Comparison of ENCODE assay signal across 14 cellular contexts in genomic region chr21:45324430-45325205, GRCh38. TPM values are rescaled to one million over a fixed set of nuclear protein-coding genes. Genes with fewer than 3 reads are reported as not detected.
A peak's percentile ranks its signal among the peaks of the same experiment; 100 is the strongest.
DNase-seq lines count a peak whose midpoint lies in the region; ATAC-seq and TF ChIP-seq lines count a peak whose summit lies in the region.
"Had no signal": no experiment of that assay in that cellular context is flagged by ENCODE, and none has a peak within 500 bp of the region (broad histone marks: within the 10 kb centered on the region; RNA-seq: fewer than 3 reads in every experiment).

No MANE protein-coding gene starts in this region.

- POLR2A ChIA-PET in CD8-positive, alpha-beta T cell (lab: Charles Lee): no interaction called here

- WGBS in esophagus squamous epithelium, 2 donors: 56 to 79% methylated on average over 5 to 8 of the region's 27 CpGs

- peaks cover 41% of the 10 kb centered on the region for H3K4me1 ChIP-seq in CD8-positive, alpha-beta T cell (ENCODE audit: insufficient read depth, low read length)
- H3K4me1 ChIP-seq in esophagus squamous epithelium: peaks cover 5 to 83% (median 36%) of the 10 kb centered on the region in 3 donors

- no peak overlapping the region for H3K4me3 Mint-ChIP-seq in central memory CD8-positive, alpha-beta T cell
- no peak overlapping the region for H3K4me3 Mint-ChIP-seq in CD8-positive, alpha-beta T cell
- H3K4me3 Mint-ChIP-seq: stimulated activated naive B cell treated with anti-CD40 and anti-IgM and Interleukin-4, amounts not matched to agents 10 μg/mL and 1 μg/mL and 100 μg/mL, for 72 hours had no signal

- H3K4me3 ChIP-seq in H7 (ENCODE audit: insufficient read depth, low read depth, low read length): no peak overlapping the region
- H3K4me3 ChIP-seq in CD8-positive, alpha-beta T cell (ENCODE audit: low read depth, low read length): no peak overlapping the region
- no peak overlapping the region for H3K4me3 ChIP-seq in esophagus squamous epithelium
- H3K4me3 ChIP-seq: GM12878, mucosa of descending colon, uterus had no signal

- H3K27me3 ChIP-seq in H7 (ENCODE audit: control insufficient read depth, insufficient read depth, low read length) (no peaks in the 10 kb centered on the region), esophagus squamous epithelium (peaks cover 0 to 61% (median 0%) of the 10 kb centered on the region in 4 donors)
- H3K27me3 ChIP-seq in CD8-positive, alpha-beta T cell (ENCODE audit: insufficient read depth, low read length): no peaks in the 10 kb centered on the region
- H3K27me3 ChIP-seq: uterus had no signal

- intact Hi-C loops in CD8-positive, alpha-beta T cell (cut with DNase I, micrococcal nuclease): no loop called here
- intact Hi-C loops in esophagus squamous epithelium (cut with DNase I): no loop called here

- H3K36me3 ChIP-seq in H7 (replicated peaks; ENCODE audit: control insufficient read depth, insufficient read depth, low read length): no peaks in the 10 kb centered on the region
- no peaks in the 10 kb centered on the region for H3K36me3 ChIP-seq in CD8-positive, alpha-beta T cell (ENCODE audit: insufficient read depth, low read length)
- H3K36me3 ChIP-seq in esophagus squamous epithelium: no peaks in the 10 kb centered on the region
- H3K36me3 ChIP-seq: uterus had no signal

- H3K9me3 Mint-ChIP-seq in central memory CD8-positive, alpha-beta T cell: no peaks in the 10 kb centered on the region
- H3K9me3 Mint-ChIP-seq in CD8-positive, alpha-beta T cell: no peaks in the 10 kb centered on the region
- H3K9me3 Mint-ChIP-seq: stimulated activated naive B cell treated with anti-CD40 and anti-IgM and Interleukin-4, amounts not matched to agents 10 μg/mL and 1 μg/mL and 100 μg/mL, for 72 hours had no signal

- H3K4me1 Mint-ChIP-seq in central memory CD8-positive, alpha-beta T cell: peaks cover 8% of the 10 kb centered on the region
- H3K4me1 Mint-ChIP-seq in CD8-positive, alpha-beta T cell (ENCODE audit: low read depth): peaks cover 6% of the 10 kb centered on the region

- DNase-seq in A172 (ENCODE audit: low spot score): peak; percentile 92
- DNase-seq in H7: peak; percentile 78
- no peak for DNase-seq in central memory CD8-positive, alpha-beta T cell (ENCODE audit: low spot score in 2 of 2)
- DNase-seq in lung microvascular endothelial cell (ENCODE audit: low read depth in 2 of 2): peak; percentile 50 to 69
- DNase-seq in NCI-H1105 (lab: John Stamatoyannopoulos, UW): no peak
- DNase-seq in NCI-H446 treated with DMSO at 0.1 percent for 48 hours (lab: John Stamatoyannopoulos, UW): no peak
- no peak for DNase-seq in CD8-positive, alpha-beta T cell
- no peak for DNase-seq in esophagus squamous epithelium (lab: John Stamatoyannopoulos, UW)
- DNase-seq: NCI-H1436; NCI-H524 treated with DMSO at 0.1 percent for 48 hours; stimulated activated naive B cell treated with anti-CD40 and anti-IgM and Interleukin-4, amounts not matched to agents 10 μg/mL and 1 μg/mL and 100 μg/mL, for 72 hours; uterus had no signal

- peak overlapping the region; percentile 38 for H3K27ac Mint-ChIP-seq in central memory CD8-positive, alpha-beta T cell (ENCODE audit: low read depth)
- no peak overlapping the region for H3K27ac Mint-ChIP-seq in CD8-positive, alpha-beta T cell
- H3K27ac Mint-ChIP-seq: stimulated activated naive B cell treated with anti-CD40 and anti-IgM and Interleukin-4, amounts not matched to agents 10 μg/mL and 1 μg/mL and 100 μg/mL, for 72 hours had no signal

- no peaks in the 10 kb centered on the region for H3K36me3 Mint-ChIP-seq in central memory CD8-positive, alpha-beta T cell (ENCODE audit: insufficient read depth)
- no peaks in the 10 kb centered on the region for H3K36me3 Mint-ChIP-seq in CD8-positive, alpha-beta T cell

- H3K9me3 ChIP-seq in CD8-positive, alpha-beta T cell (ENCODE audit: low read length): no peaks in the 10 kb centered on the region
- no peaks in the 10 kb centered on the region for H3K9me3 ChIP-seq in esophagus squamous epithelium
- H3K9me3 ChIP-seq: mucosa of descending colon, uterus had no signal

- TF ChIP-seq POLR2A in esophagus squamous epithelium (IDR thresholded peaks at IDR 0.05): no peak

- TF ChIP-seq CTCF in CD8-positive, alpha-beta T cell (IDR thresholded peaks at IDR 0.05): no peak
- TF ChIP-seq CTCF in esophagus squamous epithelium (IDR thresholded peaks at IDR 0.05): no peak

- H3K27me3 Mint-ChIP-seq in central memory CD8-positive, alpha-beta T cell: peaks cover 24% of the 10 kb centered on the region
- H3K27me3 Mint-ChIP-seq in CD8-positive, alpha-beta T cell (ENCODE audit: low read depth): peaks cover 3% of the 10 kb centered on the region

- no peak for ATAC-seq in central memory CD8-positive, alpha-beta T cell (replicated peaks; ENCODE audit: extremely low read depth, poor library complexity, severe bottlenecking)
- no peak for ATAC-seq in CD8-positive, alpha-beta T cell
- ATAC-seq: mucosa of descending colon; stimulated activated naive B cell treated with anti-CD40 and anti-IgM and Interleukin-4, amounts not matched to agents 10 μg/mL and 1 μg/mL and 100 μg/mL, for 72 hours had no signal

- CTCF ChIA-PET in CD8-positive, alpha-beta T cell (lab: Charles Lee): no interaction called here

- H3K27ac ChIP-seq in CD8-positive, alpha-beta T cell (ENCODE audit: low read depth, low read length): no peak overlapping the region
- H3K27ac ChIP-seq in esophagus squamous epithelium: peak overlapping the region in 2 of 4 donors; percentile 14 to 86

RNA-seq across cellular contexts. Expression of gene POFUT2, which starts 36.9 kb away (rescaled TPM):
- 31.0 and 31.9 TPM in 2 replicates for total RNA-seq in A172 (2014; rRNA removed; shearing (Covaris generic))
- 25.4 and 26.9 TPM in 2 replicates for total RNA-seq in H7 (2014; rRNA removed; shearing (Covaris generic))
- total RNA-seq in lung microvascular endothelial cell (12.2 and 15.7 TPM in 2 replicates), esophagus squamous epithelium (10 to 100 TPM in 2 of 4 donors, 1 to 10 TPM in 2; 7.9 to 11.4 (median 9.4) TPM)
- total RNA-seq in CD8-positive, alpha-beta T cell: 10 to 100 TPM; 54.7 to 56.7 TPM

Comparison
In these comparisons a context has a peak if more than half of its experiments do, and no peak if none do; other contexts are left out.
1. DNase-seq: peak in A172 (single experiment), H7 (single experiment) and lung microvascular endothelial cell (2 of 2); none in central memory CD8-positive, alpha-beta T cell (0 of 2), NCI-H1105 (single experiment), NCI-H446 treated with DMSO at 0.1 percent for 48 hours (single experiment), CD8-positive, alpha-beta T cell (0 of 7) and esophagus squamous epithelium (single experiment).